In genomic region chr3:46710229-46710628, GRCh38 we compare ENCODE assay signal across 25 cellular contexts. TPM values are rescaled to one million over a fixed set of nuclear protein-coding genes. Genes with fewer than 3 reads are reported as not detected.
DNase-seq lines count a peak whose midpoint lies in the region; ATAC-seq and TF ChIP-seq lines count a peak whose summit lies in the region.
"Had no signal": no experiment of that assay in that cellular context is flagged by ENCODE, and none has a peak within 500 bp of the region (broad histone marks: within the 10 kb centered on the region; RNA-seq: fewer than 3 reads in every experiment).

No MANE protein-coding gene starts in this region.

- H3K27ac ChIP-seq in left ventricle myocardium inferior (replicated peaks) (no peak overlapping the region), endodermal cell (ENCODE audit: low read depth, low read length) (no peak overlapping the region), sigmoid colon (no peak overlapping the region)
- H3K27ac ChIP-seq: 22Rv1, BLaER1 had no signal

- TF ChIP-seq CTCF in left ventricle myocardium inferior (IDR thresholded peaks at IDR 0.05; ENCODE audit: borderline replicate concordance) (no peak), endodermal cell (conservative IDR thresholded peaks at IDR 0.05) (no peak), sigmoid colon (IDR thresholded peaks at IDR 0.05) (no peak)

- peaks cover 2% of the 10 kb centered on the region for H3K27me3 Mint-ChIP-seq in endodermal cell (ENCODE audit: insufficient read depth)
- H3K27me3 Mint-ChIP-seq: CD4-positive, alpha-beta T cell had no signal

- DNase-seq in activated CD4-positive, CD25-positive, alpha-beta regulatory T cell treated with anti-CD3 and anti-CD28 coated beads, Interleukin-2, amount 50 U/mL, for 72 hours: peak; percentile 20
- DNase-seq in Right ventricle myocardium superior (peak; percentile 12), left ventricle myocardium inferior (no peak), endodermal cell (peak; percentile 38), sigmoid colon (peak; percentile 32), SK-N-DZ (ENCODE audit: low spot score) (no peak), UCSD-AML1 (lab: John Stamatoyannopoulos, UW; ENCODE audit: unreplicated experiment) (no peak)
- DNase-seq: ACHN, DMS 273 treated with DMSO at 0.1 percent for 48 hours, DMS79 treated with DMSO at 0.1 percent for 48 hours, GOT3, MV-4-11, NCI-H1105 treated with DMSO at 0.1 percent for 48 hours, NCI-H2081, NCI-H2171, NCI-H524 treated with DMSO at 0.1 percent for 48 hours, NCI-H82 had no signal

- TF ChIP-seq EP300 in sigmoid colon (IDR thresholded peaks at IDR 0.05): no peak

- H3K36me3 Mint-ChIP-seq in endodermal cell (ENCODE audit: low read depth): no peaks in the 10 kb centered on the region

- H3K9me3 Mint-ChIP-seq in endodermal cell: no peaks in the 10 kb centered on the region
- H3K9me3 Mint-ChIP-seq: CD4-positive, alpha-beta T cell; IgD-negative memory B cell had no signal

- no peak overlapping the region for H3K4me3 Mint-ChIP-seq in endodermal cell
- H3K4me3 Mint-ChIP-seq: CD4-positive, alpha-beta T cell had no signal

- peaks cover 7% of the 10 kb centered on the region for H3K4me1 ChIP-seq in left ventricle myocardium inferior
- no peaks in the 10 kb centered on the region for H3K4me1 ChIP-seq in endodermal cell (ENCODE audit: control insufficient read depth, insufficient read depth, low read length)
- H3K4me1 ChIP-seq in sigmoid colon: no peaks in the 10 kb centered on the region

- no peaks in the 10 kb centered on the region for H3K4me1 Mint-ChIP-seq in endodermal cell

- no peak overlapping the region for H3K4me3 ChIP-seq in left ventricle myocardium inferior
- H3K4me3 ChIP-seq in endodermal cell (ENCODE audit: low read length): no peak overlapping the region
- no peak overlapping the region for H3K4me3 ChIP-seq in sigmoid colon
- H3K4me3 ChIP-seq: BLaER1 had no signal

- WGBS in endodermal cell (ENCODE audit: insufficient coverage in 1 of 2, insufficient read length in 1 of 2), 2 experiments: 88 to 89% methylated on average over 1 to 7 of the region's 7 CpGs
- WGBS in sigmoid colon, 2 donors: 83 to 89% methylated on average over 7 of the region's 7 CpGs

- TF ChIP-seq POLR2A in sigmoid colon (IDR thresholded peaks at IDR 0.05): no peak

- no peak for ATAC-seq in activated CD4-positive, CD25-positive, alpha-beta regulatory T cell treated with anti-CD3 and anti-CD28 coated beads, Interleukin-2, amount 50 U/mL, for 24 hours
- ATAC-seq in Right ventricle myocardium superior (ENCODE audit: poor library complexity): no peak
- ATAC-seq: HCT116 had no signal

- no peak overlapping the region for H3K9ac ChIP-seq in endodermal cell (ENCODE audit: extremely low read depth, low read length, poor library complexity, severe bottlenecking)
- H3K9ac ChIP-seq: BLaER1 had no signal

- intact Hi-C loops in Right ventricle myocardium superior (cut with DNase I) (no loop called here), left ventricle myocardium inferior (cut with micrococcal nuclease) (no loop called here), sigmoid colon (cut with DNase I) (no loop called here)

- H3K9me3 ChIP-seq in left ventricle myocardium inferior (replicated peaks) (no peaks in the 10 kb centered on the region), endodermal cell (ENCODE audit: control insufficient read depth, low read length) (no peaks in the 10 kb centered on the region), sigmoid colon (no peaks in the 10 kb centered on the region)
- H3K9me3 ChIP-seq: BLaER1, Caco-2 had no signal

- H3K27me3 ChIP-seq in left ventricle myocardium inferior (ENCODE audit: low read depth): peaks cover 2% of the 10 kb centered on the region
- no peaks in the 10 kb centered on the region for H3K27me3 ChIP-seq in endodermal cell (ENCODE audit: control insufficient read depth, insufficient read depth, low read length, poor library complexity, severe bottlenecking)
- no peaks in the 10 kb centered on the region for H3K27me3 ChIP-seq in sigmoid colon
- H3K27me3 ChIP-seq: BLaER1 had no signal

- no peak overlapping the region for H3K27ac Mint-ChIP-seq in endodermal cell
- H3K27ac Mint-ChIP-seq: CD4-positive, alpha-beta T cell; IgD-negative memory B cell had no signal

- H3K36me3 ChIP-seq in left ventricle myocardium inferior (no peaks in the 10 kb centered on the region), endodermal cell (ENCODE audit: control insufficient read depth, insufficient read depth, low read length) (no peaks in the 10 kb centered on the region), sigmoid colon (no peaks in the 10 kb centered on the region)

RNA-seq across cellular contexts. Expression of gene PRSS50, which starts 7.4 kb away (rescaled TPM):
- total RNA-seq in Right ventricle myocardium superior (0.16 TPM), left ventricle myocardium inferior (0.22 TPM), endodermal cell (1 to 10 TPM; 1.2 to 4.4 TPM), sigmoid colon (1 to 10 TPM in 1 of 4 donors, under 1 TPM in 2, not detected in 1; 0.16 to 1.1 (median 0.81) TPM)
- 0.43 TPM for polyA plus RNA-seq in endodermal cell (2013, experiment 1 of 2)
- polyA plus RNA-seq in endodermal cell (2013, experiment 2 of 2): 0.62 TPM
- polyA plus RNA-seq in sigmoid colon: under 1 TPM in 1 of 3 donors, not detected in 2; 0.03 TPM
- not detected in 2 replicates for polyA plus RNA-seq in SK-N-DZ (2014; cell fraction: cytosol; rRNA removed)
- polyA plus RNA-seq in SK-N-DZ (2014; cell fraction: nucleus; rRNA removed): 1.3 and 2.8 TPM in 2 replicates
- total RNA-seq: Caco-2; CD4-positive, alpha-beta T cell; OCI-LY7 had no signal
- polyA plus RNA-seq: IgD-negative memory B cell had no signal

RNA-seq across cellular contexts. Expression of gene TMIE, which starts 9.0 kb away (rescaled TPM):
- total RNA-seq in Right ventricle myocardium superior (1.00 TPM), left ventricle myocardium inferior (1.5 TPM), endodermal cell (1 to 10 TPM; 1.0 to 1.1 TPM), sigmoid colon (1 to 10 TPM in 2 of 4 donors, under 1 TPM in 1, not detected in 1; 0.81 to 1.8 (median 1.8) TPM)
- polyA plus RNA-seq in endodermal cell (2013, experiment 1 of 2): 0.21 TPM
- polyA plus RNA-seq in endodermal cell (2013, experiment 2 of 2): 0.21 TPM
- under 1 TPM in 1 of 3 donors, not detected in 2; 0.63 TPM for polyA plus RNA-seq in sigmoid colon
- polyA plus RNA-seq in SK-N-DZ (2014; cell fraction: cytosol; rRNA removed): not detected in 2 replicates
- not detected in 2 replicates for polyA plus RNA-seq in SK-N-DZ (2014; cell fraction: nucleus; rRNA removed)
- total RNA-seq: Caco-2, OCI-LY7 had no signal
- polyA plus RNA-seq: IgD-negative memory B cell had no signal

RNA-seq across cellular contexts. Expression of gene ALS2CL, which starts 16.8 kb away (rescaled TPM):
- 37.0 TPM for total RNA-seq in Right ventricle myocardium superior
- 33.7 TPM for total RNA-seq in left ventricle myocardium inferior
- total RNA-seq in endodermal cell: 10 to 100 TPM in 1 of 2 donors, 1 to 10 TPM in 1; 8.9 to 20.8 TPM
- polyA plus RNA-seq in endodermal cell (2013, experiment 1 of 2): 2.4 TPM
- polyA plus RNA-seq in endodermal cell (2013, experiment 2 of 2): 1.6 TPM
- total RNA-seq in sigmoid colon: 10 to 100 TPM in 1 of 4 donors, 1 to 10 TPM in 3; 3.9 to 10.5 (median 4.3) TPM
- 10 to 100 TPM in 1 of 3 donors, 1 to 10 TPM in 2; 5.4 to 35.0 (median 6.0) TPM for polyA plus RNA-seq in sigmoid colon
- polyA plus RNA-seq in SK-N-DZ (2014; cell fraction: cytosol; rRNA removed): 2.3 and 5.6 TPM in 2 replicates
- polyA plus RNA-seq in SK-N-DZ (2014; cell fraction: nucleus; rRNA removed): 12.3 and 14.3 TPM in 2 replicates

Comparison
In these comparisons a context has a peak if more than half of its experiments do, and no peak if none do; other contexts are left out.
1. DNase-seq: peak in activated CD4-positive, CD25-positive, alpha-beta regulatory T cell treated with anti-CD3 and anti-CD28 coated beads, Interleukin-2, amount 50 U/mL, for 72 hours (single experiment), Right ventricle myocardium superior (single experiment), endodermal cell (single experiment) and sigmoid colon (single experiment); none in left ventricle myocardium inferior (single experiment), SK-N-DZ (single experiment) and UCSD-AML1 (single experiment).